Comparison of ENCODE assay signal across 1 cellular context in the genomic region with DNA sequence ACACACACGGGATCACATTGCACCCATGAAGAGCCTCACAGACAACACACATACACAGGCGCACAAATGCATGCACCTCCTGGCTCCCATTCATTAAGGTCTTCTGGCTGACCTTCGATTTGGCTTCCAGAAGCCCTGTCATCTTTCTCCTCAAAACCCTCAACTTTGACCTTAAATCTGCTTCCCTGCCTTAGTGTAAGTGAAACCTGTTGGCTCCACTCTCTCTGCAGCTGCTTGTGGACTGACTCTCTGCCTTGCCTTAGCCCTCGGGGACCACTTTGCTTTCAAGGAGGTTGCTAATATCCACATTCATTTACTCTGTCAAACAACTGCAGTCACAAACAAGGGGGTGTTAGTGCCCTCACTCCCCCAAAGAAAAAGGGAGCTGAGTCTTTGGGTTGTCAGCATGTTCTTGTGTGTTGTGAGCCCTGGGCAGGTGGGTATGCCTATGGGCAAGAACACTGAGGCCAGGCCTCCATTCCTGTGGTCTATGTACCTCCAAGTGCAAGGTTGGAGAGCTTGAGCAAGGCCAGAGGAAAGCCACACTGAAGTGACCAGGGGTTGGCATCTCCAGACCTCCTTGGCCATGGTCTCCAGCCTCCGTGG.
TF ChIP-seq lines count a peak whose summit lies in the region.

No MANE protein-coding gene starts in this region.

TF ChIP-seq in H1, 55 proteins besides CTCF, POLR2A, EP300 and RAD21:
- TF ChIP-seq TAF1 (IDR thresholded peaks at IDR 0.05; ENCODE audit: low read depth, low read length), result no peak
- no peak for TF ChIP-seq MAFK (IDR thresholded peaks at IDR 0.05; ENCODE audit: low read depth, low read length)
- TF ChIP-seq CHD7 (IDR thresholded peaks at IDR 0.05; ENCODE audit: insufficient replicate concordance, low read length), result no peak
- no peak for TF ChIP-seq PHF8 (conservative IDR thresholded peaks at IDR 0.05; ENCODE audit: low read depth, low read length)
- TF ChIP-seq RFX5 (IDR thresholded peaks at IDR 0.05; ENCODE audit: borderline replicate concordance, low read depth, low read length), result no peak
- no peak for TF ChIP-seq POU5F1 (IDR thresholded peaks at IDR 0.05; ENCODE audit: low read depth, low read length)
- no peak for TF ChIP-seq CEBPB (IDR thresholded peaks at IDR 0.05; ENCODE audit: low read depth, low read length)
- TF ChIP-seq GTF2F1 (IDR thresholded peaks at IDR 0.05; ENCODE audit: borderline replicate concordance, low read depth, low read length), result no peak
